In the genomic region with DNA sequence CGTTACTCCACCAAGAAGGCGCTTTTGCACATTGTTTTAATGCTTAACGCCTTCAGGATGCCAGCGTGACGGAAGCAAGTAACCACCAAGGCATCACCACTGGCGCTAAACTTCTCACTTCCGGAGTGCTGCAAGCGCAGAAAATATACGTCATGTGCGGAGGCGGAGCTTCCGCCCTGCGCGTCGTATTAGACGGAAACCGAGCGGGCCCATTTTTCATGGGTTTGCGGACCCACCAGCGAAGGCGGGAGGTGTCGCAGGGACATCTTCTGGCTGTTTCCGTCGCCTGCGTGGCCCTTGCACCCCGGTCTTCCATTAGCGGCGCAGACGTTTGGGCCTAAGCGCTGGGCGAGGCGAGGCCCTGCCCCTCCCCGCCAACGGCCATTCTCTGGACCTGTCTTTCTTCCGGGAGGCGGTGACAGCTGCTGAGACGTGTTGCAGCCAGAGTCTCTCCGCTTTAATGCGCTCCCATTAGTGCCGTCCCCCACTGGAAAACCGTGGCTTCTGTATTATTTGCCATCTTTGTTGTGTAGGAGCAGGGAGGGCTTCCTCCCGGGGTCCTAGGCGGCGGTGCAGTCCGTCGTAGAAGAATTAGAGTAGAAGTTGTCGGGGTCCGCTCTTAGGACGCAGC, we compare ENCODE assay signal across 1 cellular context.
TF ChIP-seq lines count a peak whose summit lies in the region.

A gene (plus strand): TSS at position 403 of the 631 bp plus-strand sequence. CDS start 235 bp downstream, outside the sequence.

TF ChIP-seq in HepG2, 621 proteins besides CTCF, POLR2A, EP300 and RAD21 (continued from another document and continues in another):
- TF ChIP-seq, protein P1, sequence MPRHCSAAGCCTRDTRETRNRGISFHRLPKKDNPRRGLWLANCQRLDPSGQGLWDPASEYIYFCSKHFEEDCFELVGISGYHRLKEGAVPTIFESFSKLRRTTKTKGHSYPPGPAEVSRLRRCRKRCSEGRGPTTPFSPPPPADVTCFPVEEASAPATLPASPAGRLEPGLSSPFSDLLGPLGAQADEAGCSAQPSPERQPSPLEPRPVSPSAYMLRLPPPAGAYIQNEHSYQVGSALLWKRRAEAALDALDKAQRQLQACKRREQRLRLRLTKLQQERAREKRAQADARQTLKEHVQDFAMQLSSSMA (CRISPR knock-in tag; IDR thresholded peaks at IDR 0.05): peak; percentile 96
- no peak for TF ChIP-seq ZFAT (CRISPR knock-in tag; conservative IDR thresholded peaks at IDR 0.05)
- TF ChIP-seq ZNF546 (CRISPR knock-in tag; conservative IDR thresholded peaks at IDR 0.05): no peak; the same call in 1 of the 2 replicates
- no peak for TF ChIP-seq ZNF33A (CRISPR knock-in tag; IDR thresholded peaks at IDR 0.05; ENCODE audit: borderline replicate concordance)
- TF ChIP-seq SAP130 (CRISPR knock-in tag; IDR thresholded peaks at IDR 0.05; ENCODE audit: low read depth): peak; percentile 97
- TF ChIP-seq AHR (CRISPR knock-in tag; IDR thresholded peaks at IDR 0.05): no peak
- peak; percentile 99 for TF ChIP-seq CREM (IDR thresholded peaks at IDR 0.05)
- peak; percentile 79 for TF ChIP-seq CREM (CRISPR knock-in tag; IDR thresholded peaks at IDR 0.05)
- TF ChIP-seq, protein P2, sequence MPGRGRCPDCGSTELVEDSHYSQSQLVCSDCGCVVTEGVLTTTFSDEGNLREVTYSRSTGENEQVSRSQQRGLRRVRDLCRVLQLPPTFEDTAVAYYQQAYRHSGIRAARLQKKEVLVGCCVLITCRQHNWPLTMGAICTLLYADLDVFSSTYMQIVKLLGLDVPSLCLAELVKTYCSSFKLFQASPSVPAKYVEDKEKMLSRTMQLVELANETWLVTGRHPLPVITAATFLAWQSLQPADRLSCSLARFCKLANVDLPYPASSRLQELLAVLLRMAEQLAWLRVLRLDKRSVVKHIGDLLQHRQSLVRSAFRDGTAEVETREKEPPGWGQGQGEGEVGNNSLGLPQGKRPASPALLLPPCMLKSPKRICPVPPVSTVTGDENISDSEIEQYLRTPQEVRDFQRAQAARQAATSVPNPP (CRISPR knock-in tag; IDR thresholded peaks at IDR 0.05): peak; percentile 94; the same call in 1 of the 2 replicates
- TF ChIP-seq, protein P3, sequence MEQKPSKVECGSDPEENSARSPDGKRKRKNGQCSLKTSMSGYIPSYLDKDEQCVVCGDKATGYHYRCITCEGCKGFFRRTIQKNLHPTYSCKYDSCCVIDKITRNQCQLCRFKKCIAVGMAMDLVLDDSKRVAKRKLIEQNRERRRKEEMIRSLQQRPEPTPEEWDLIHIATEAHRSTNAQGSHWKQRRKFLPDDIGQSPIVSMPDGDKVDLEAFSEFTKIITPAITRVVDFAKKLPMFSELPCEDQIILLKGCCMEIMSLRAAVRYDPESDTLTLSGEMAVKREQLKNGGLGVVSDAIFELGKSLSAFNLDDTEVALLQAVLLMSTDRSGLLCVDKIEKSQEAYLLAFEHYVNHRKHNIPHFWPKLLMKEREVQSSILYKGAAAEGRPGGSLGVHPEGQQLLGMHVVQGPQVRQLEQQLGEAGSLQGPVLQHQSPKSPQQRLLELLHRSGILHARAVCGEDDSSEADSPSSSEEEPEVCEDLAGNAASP (CRISPR knock-in tag; IDR thresholded peaks at IDR 0.05; ENCODE audit: borderline replicate concordance): peak; percentile 72
- TF ChIP-seq ZBTB7A (CRISPR knock-in tag; IDR thresholded peaks at IDR 0.05): no peak
- TF ChIP-seq, protein P4, sequence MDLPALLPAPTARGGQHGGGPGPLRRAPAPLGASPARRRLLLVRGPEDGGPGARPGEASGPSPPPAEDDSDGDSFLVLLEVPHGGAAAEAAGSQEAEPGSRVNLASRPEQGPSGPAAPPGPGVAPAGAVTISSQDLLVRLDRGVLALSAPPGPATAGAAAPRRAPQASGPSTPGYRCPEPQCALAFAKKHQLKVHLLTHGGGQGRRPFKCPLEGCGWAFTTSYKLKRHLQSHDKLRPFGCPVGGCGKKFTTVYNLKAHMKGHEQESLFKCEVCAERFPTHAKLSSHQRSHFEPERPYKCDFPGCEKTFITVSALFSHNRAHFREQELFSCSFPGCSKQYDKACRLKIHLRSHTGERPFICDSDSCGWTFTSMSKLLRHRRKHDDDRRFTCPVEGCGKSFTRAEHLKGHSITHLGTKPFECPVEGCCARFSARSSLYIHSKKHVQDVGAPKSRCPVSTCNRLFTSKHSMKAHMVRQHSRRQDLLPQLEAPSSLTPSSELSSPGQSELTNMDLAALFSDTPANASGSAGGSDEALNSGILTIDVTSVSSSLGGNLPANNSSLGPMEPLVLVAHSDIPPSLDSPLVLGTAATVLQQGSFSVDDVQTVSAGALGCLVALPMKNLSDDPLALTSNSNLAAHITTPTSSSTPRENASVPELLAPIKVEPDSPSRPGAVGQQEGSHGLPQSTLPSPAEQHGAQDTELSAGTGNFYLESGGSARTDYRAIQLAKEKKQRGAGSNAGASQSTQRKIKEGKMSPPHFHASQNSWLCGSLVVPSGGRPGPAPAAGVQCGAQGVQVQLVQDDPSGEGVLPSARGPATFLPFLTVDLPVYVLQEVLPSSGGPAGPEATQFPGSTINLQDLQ (CRISPR knock-in tag; IDR thresholded peaks at IDR 0.05): peak; percentile 78; the same call in 1 of the 2 replicates
- peak; percentile 85; the same call in 1 of the 2 replicates for TF ChIP-seq ERF (CRISPR knock-in tag; IDR thresholded peaks at IDR 0.05)
- TF ChIP-seq, protein P5, sequence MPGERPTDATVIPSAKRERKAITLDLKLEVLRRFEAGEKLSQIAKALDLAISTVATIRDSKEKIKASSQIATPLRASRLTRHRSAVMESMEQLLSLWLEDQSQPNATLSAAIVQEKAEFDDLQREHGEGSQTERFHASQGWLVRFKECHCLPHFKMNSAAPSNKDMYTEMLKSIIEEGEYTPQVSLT (CRISPR knock-in tag; IDR thresholded peaks at IDR 0.05; ENCODE audit: borderline replicate concordance, low read depth): no peak; the same call in 1 of the 2 replicates
- peak; percentile 93; the same call in 1 of the 2 replicates for TF ChIP-seq NRL (CRISPR knock-in tag; IDR thresholded peaks at IDR 0.05; ENCODE audit: borderline replicate concordance)
- TF ChIP-seq ZZZ3 (CRISPR knock-in tag; IDR thresholded peaks at IDR 0.05; ENCODE audit: borderline replicate concordance): peak; percentile 96
- TF ChIP-seq ASH2L (IDR thresholded peaks at IDR 0.05; ENCODE audit: insufficient read length, low read depth, low read length): peak; percentile 83
- TF ChIP-seq, protein P6, sequence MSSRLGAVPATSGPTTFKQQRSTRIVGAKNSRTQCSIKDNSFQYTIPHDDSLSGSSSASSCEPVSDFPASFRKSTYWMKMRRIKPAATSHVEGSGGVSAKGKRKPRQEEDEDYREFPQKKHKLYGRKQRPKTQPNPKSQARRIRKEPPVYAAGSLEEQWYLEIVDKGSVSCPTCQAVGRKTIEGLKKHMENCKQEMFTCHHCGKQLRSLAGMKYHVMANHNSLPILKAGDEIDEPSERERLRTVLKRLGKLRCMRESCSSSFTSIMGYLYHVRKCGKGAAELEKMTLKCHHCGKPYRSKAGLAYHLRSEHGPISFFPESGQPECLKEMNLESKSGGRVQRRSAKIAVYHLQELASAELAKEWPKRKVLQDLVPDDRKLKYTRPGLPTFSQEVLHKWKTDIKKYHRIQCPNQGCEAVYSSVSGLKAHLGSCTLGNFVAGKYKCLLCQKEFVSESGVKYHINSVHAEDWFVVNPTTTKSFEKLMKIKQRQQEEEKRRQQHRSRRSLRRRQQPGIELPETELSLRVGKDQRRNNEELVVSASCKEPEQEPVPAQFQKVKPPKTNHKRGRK (CRISPR knock-in tag; IDR thresholded peaks at IDR 0.05): 0 out of 2 replicates have a peak, but pooled peaks have one; percentile 41
- TF ChIP-seq, protein P7, sequence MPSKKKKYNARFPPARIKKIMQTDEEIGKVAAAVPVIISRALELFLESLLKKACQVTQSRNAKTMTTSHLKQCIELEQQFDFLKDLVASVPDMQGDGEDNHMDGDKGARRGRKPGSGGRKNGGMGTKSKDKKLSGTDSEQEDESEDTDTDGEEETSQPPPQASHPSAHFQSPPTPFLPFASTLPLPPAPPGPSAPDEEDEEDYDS (CRISPR knock-in tag; IDR thresholded peaks at IDR 0.05): peak; percentile 88
- TF ChIP-seq, protein P8, sequence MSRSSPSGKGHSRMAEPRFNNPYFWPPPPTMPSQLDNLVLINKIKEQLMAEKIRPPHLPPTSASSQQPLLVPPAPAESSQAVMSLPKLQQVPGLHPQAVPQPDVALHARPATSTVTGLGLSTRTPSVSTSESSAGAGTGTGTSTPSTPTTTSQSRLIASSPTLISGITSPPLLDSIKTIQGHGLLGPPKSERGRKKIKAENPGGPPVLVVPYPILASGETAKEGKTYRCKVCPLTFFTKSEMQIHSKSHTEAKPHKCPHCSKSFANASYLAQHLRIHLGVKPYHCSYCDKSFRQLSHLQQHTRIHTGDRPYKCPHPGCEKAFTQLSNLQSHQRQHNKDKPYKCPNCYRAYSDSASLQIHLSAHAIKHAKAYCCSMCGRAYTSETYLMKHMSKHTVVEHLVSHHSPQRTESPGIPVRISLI (CRISPR knock-in tag; IDR thresholded peaks at IDR 0.05; ENCODE audit: borderline replicate concordance): no peak; the same call in 1 of the 2 replicates
- TF ChIP-seq CBX2 (IDR thresholded peaks at IDR 0.05; ENCODE audit: low read depth, low read length): no peak
- TF ChIP-seq CBX2 (CRISPR knock-in tag; IDR thresholded peaks at IDR 0.05; ENCODE audit: low read depth): no peak
- TF ChIP-seq TARDBP (CRISPR knock-in tag; IDR thresholded peaks at IDR 0.05): peak; percentile 94
- TF ChIP-seq THYN1 (CRISPR knock-in tag; IDR thresholded peaks at IDR 0.05; ENCODE audit: borderline replicate concordance, low read depth): no peak
- TF ChIP-seq KMT2B (CRISPR knock-in tag; IDR thresholded peaks at IDR 0.05): peak; percentile 96
- TF ChIP-seq MEF2D (CRISPR knock-in tag; IDR thresholded peaks at IDR 0.05): peak; percentile 84
- TF ChIP-seq MATR3 (CRISPR knock-in tag; IDR thresholded peaks at IDR 0.05): no peak
- TF ChIP-seq, protein P9, sequence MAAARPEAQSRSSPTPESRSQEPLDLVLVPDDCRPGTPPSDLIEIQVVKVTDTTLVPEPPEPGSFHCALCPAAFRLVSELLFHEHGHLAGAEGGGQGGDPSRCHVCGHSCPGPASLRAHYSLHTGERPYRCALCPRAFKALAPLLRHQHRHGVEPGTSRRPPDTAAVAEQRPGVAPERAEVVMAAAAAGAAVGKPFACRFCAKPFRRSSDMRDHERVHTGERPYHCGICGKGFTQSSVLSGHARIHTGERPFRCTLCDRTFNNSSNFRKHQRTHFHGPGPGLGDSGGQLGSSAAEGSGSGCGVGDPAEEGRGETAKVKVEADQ (CRISPR knock-in tag; IDR thresholded peaks at IDR 0.05; ENCODE audit: borderline replicate concordance): no peak
- peak; percentile 29; the same call in 1 of the 2 replicates for TF ChIP-seq NR2F6 (IDR thresholded peaks at IDR 0.05)
- TF ChIP-seq NR2F6 (CRISPR knock-in tag; IDR thresholded peaks at IDR 0.05): peak; percentile 71
- TF ChIP-seq MXI1 (IDR thresholded peaks at IDR 0.05; ENCODE audit: borderline replicate concordance, low read depth, low read length): peak; percentile 88; the same call in 1 of the 3 replicates
- TF ChIP-seq HNRNPK (IDR thresholded peaks at IDR 0.05; ENCODE audit: low read depth, low read length, poor library complexity, severe bottlenecking): no peak
- TF ChIP-seq ZNF703 (CRISPR knock-in tag; IDR thresholded peaks at IDR 0.05; ENCODE audit: borderline replicate concordance): no peak
- peak; percentile 94 for TF ChIP-seq ZBTB3 (CRISPR knock-in tag; IDR thresholded peaks at IDR 0.05; ENCODE audit: borderline replicate concordance, low read depth)
- TF ChIP-seq ZKSCAN8 (CRISPR knock-in tag; IDR thresholded peaks at IDR 0.05; ENCODE audit: borderline replicate concordance): peak; percentile 42; the same call in 1 of the 2 replicates
- peak; percentile 70 for TF ChIP-seq AGO1 (IDR thresholded peaks at IDR 0.05; ENCODE audit: low read depth, low read length, poor library complexity, severe bottlenecking)
- TF ChIP-seq PITX1 (CRISPR knock-in tag; IDR thresholded peaks at IDR 0.05): peak; percentile 33; the same call in 1 of the 2 replicates
- TF ChIP-seq RBM39 (IDR thresholded peaks at IDR 0.05; ENCODE audit: low read depth, low read length, poor library complexity, severe bottlenecking): peak; percentile 43
- TF ChIP-seq MAFG (CRISPR knock-in tag; IDR thresholded peaks at IDR 0.05): no peak
- TF ChIP-seq, protein P10, sequence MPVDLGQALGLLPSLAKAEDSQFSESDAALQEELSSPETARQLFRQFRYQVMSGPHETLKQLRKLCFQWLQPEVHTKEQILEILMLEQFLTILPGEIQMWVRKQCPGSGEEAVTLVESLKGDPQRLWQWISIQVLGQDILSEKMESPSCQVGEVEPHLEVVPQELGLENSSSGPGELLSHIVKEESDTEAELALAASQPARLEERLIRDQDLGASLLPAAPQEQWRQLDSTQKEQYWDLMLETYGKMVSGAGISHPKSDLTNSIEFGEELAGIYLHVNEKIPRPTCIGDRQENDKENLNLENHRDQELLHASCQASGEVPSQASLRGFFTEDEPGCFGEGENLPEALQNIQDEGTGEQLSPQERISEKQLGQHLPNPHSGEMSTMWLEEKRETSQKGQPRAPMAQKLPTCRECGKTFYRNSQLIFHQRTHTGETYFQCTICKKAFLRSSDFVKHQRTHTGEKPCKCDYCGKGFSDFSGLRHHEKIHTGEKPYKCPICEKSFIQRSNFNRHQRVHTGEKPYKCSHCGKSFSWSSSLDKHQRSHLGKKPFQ (CRISPR knock-in tag; IDR thresholded peaks at IDR 0.05; ENCODE audit: insufficient replicate concordance): no peak
- TF ChIP-seq GABPA (IDR thresholded peaks at IDR 0.05; ENCODE audit: low read depth, low read length): peak; percentile 82
- peak; percentile 98 for TF ChIP-seq GABPA (CRISPR knock-in tag; IDR thresholded peaks at IDR 0.05; ENCODE audit: low read depth)
- TF ChIP-seq TMF1 (CRISPR knock-in tag; IDR thresholded peaks at IDR 0.05; ENCODE audit: low read depth): peak; percentile 75; the same call in 1 of the 2 replicates
- TF ChIP-seq, protein P11, sequence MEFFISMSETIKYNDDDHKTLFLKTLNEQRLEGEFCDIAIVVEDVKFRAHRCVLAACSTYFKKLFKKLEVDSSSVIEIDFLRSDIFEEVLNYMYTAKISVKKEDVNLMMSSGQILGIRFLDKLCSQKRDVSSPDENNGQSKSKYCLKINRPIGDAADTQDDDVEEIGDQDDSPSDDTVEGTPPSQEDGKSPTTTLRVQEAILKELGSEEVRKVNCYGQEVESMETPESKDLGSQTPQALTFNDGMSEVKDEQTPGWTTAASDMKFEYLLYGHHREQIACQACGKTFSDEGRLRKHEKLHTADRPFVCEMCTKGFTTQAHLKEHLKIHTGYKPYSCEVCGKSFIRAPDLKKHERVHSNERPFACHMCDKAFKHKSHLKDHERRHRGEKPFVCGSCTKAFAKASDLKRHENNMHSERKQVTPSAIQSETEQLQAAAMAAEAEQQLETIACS (CRISPR knock-in tag; IDR thresholded peaks at IDR 0.05): no peak
- no peak for TF ChIP-seq STAT5B (CRISPR knock-in tag; IDR thresholded peaks at IDR 0.05)
- TF ChIP-seq ESRRA (CRISPR knock-in tag; IDR thresholded peaks at IDR 0.05; ENCODE audit: low read depth): no peak
- TF ChIP-seq MZF1 (CRISPR knock-in tag; IDR thresholded peaks at IDR 0.05; ENCODE audit: borderline replicate concordance): no peak
